ENCODE assay signal across 20 cellular contexts in genomic region chr12:105644770-105645169, GRCh38.
"Had no signal": no experiment of that assay in that cellular context is flagged by ENCODE, and none has a peak within 500 bp of the region (broad histone marks: within the 10 kb centered on the region; RNA-seq: fewer than 3 reads in every experiment).

No MANE protein-coding gene starts in this region.

- FAIRE-seq: HTR-8/SVneo, K562, RCC 7860 had no signal

- ATAC-seq: K562 had no signal

- H3K4me3 Mint-ChIP-seq: IgD-negative memory B cell had no signal

- H3K27ac ChIP-seq: HL-60, KMS-11 had no signal

- DNase-seq: Kasumi-1, MM.1S, NCI-H1092 treated with DMSO at 0.1 percent for 48 hours, NCI-H1436, NCI-H187, NCI-H2029, NCI-H2081 treated with DMSO at 0.1 percent for 48 hours, NCI-H2171, NCI-H226, NCI-H524, NCI-H526 treated with DMSO at 0.1 percent for 48 hours, NCI-H748 treated with DMSO at 0.1 percent for 48 hours, Right ventricle myocardium superior, RPMI8226 had no signal

- H3K27ac Mint-ChIP-seq: IgD-negative memory B cell had no signal

- H3K9ac ChIP-seq: KMS-11 had no signal

- H3K36me3 Mint-ChIP-seq: IgD-negative memory B cell had no signal

- H3K4me2 ChIP-seq: KMS-11 had no signal

- H3K4me3 ChIP-seq: K562 had no signal
